Comparison of ENCODE assay signal across 1 cellular context in genomic region chr22:45139693-45140092, GRCh38.
TF ChIP-seq lines count a peak whose summit lies in the region.

No MANE protein-coding gene starts in this region.

TF ChIP-seq in K562, 482 proteins besides CTCF, POLR2A, EP300 and RAD21:
- TF ChIP-seq ATF1 (CRISPR knock-in tag; IDR thresholded peaks at IDR 0.05) (no peak), ATF1 (tag; IDR thresholded peaks at IDR 0.05) (0 out of 2 replicates have a peak, but pooled peaks have one; percentile 22), ATF7 (IDR thresholded peaks at IDR 0.05) (peak; percentile 22; the same call in 1 of the 2 replicates), ARID3A (IDR thresholded peaks at IDR 0.05; ENCODE audit: borderline replicate concordance, low read depth, low read length) (no peak), EHMT2 (IDR thresholded peaks at IDR 0.05) (no peak), SMARCC2 (IDR thresholded peaks at IDR 0.05; ENCODE audit: low read depth) (no peak), RBM22 (IDR thresholded peaks at IDR 0.05; ENCODE audit: low read depth, low read length, poor library complexity, severe bottlenecking) (no peak), PCBP1 (IDR thresholded peaks at IDR 0.05; ENCODE audit: low read depth, low read length, poor library complexity, severe bottlenecking) (no peak), JUND (IDR thresholded peaks at IDR 0.05; ENCODE audit: borderline replicate concordance, low read depth, low read length) (no peak), JUND (tag; IDR thresholded peaks at IDR 0.05; ENCODE audit: borderline replicate concordance, low read depth, low read length) (peak; percentile 33; the same call in 1 of the 3 replicates), ZNF3 (CRISPR knock-in tag; IDR thresholded peaks at IDR 0.05) (no peak), RFX5 (IDR thresholded peaks at IDR 0.05; ENCODE audit: low read depth, low read length) (no peak), NFE2 (IDR thresholded peaks at IDR 0.05; ENCODE audit: low read depth) (no peak)
- TF ChIP-seq, protein P1, sequence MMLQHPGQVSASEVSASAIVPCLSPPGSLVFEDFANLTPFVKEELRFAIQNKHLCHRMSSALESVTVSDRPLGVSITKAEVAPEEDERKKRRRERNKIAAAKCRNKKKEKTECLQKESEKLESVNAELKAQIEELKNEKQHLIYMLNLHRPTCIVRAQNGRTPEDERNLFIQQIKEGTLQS (IDR thresholded peaks at IDR 0.05): peak; percentile 79
- TF ChIP-seq, protein P1 (CRISPR knock-in tag; conservative IDR thresholded peaks at IDR 0.05): no peak
